28 cellular contexts compared by ENCODE assay signal in genomic region chr5:119080975-119081374, GRCh38. TPM values are rescaled to one million over a fixed set of nuclear protein-coding genes. Genes with fewer than 3 reads are reported as not detected.
DNase-seq lines count a peak whose midpoint lies in the region; ATAC-seq and TF ChIP-seq lines count a peak whose summit lies in the region.
"Had no signal": no experiment of that assay in that cellular context is flagged by ENCODE, and none has a peak within 500 bp of the region (broad histone marks: within the 10 kb centered on the region; RNA-seq: fewer than 3 reads in every experiment).

No MANE protein-coding gene starts in this region.

- intact Hi-C loops in CD8-positive, alpha-beta T cell (cut with DNase I, micrococcal nuclease), result no loop called here

- peaks cover 6% of the 10 kb centered on the region for H3K9me3 Mint-ChIP-seq in CD8-positive, alpha-beta T cell

- H3K27me3 ChIP-seq in HUES48 (ENCODE audit: control insufficient read depth, insufficient read depth, low read length), result no peaks in the 10 kb centered on the region
- H3K27me3 ChIP-seq in iPS-20b (ENCODE audit: insufficient read depth, low read length), result no peaks in the 10 kb centered on the region
- no peaks in the 10 kb centered on the region for H3K27me3 ChIP-seq in CD8-positive, alpha-beta T cell (ENCODE audit: insufficient read depth, low read length)
- H3K27me3 ChIP-seq: sigmoid colon, testis had no signal

- no peak for ATAC-seq in CD8-positive, alpha-beta T cell
- ATAC-seq: activated CD8-positive, alpha-beta memory T cell treated with anti-CD3 and anti-CD28 coated beads, Interleukin-2, amount 10 ng/mL, durations not matched to agents 7 days and 5 days; esophagus mucosa; left colon; psoas muscle had no signal

- POLR2A ChIA-PET in CD8-positive, alpha-beta T cell (lab: Charles Lee), result interaction anchor here (0.9 to 1.0 kb wide), 2 partner anchors 9 to 11 kb away, joined by 3 to 4 read pairs; no protein-coding TSS in a partner anchor

- H3K9ac ChIP-seq in HUES48 (ENCODE audit: low read depth, low read length) (0 out of 2 replicates have a peak overlapping the region, but pooled peaks have one; percentile 62), iPS-20b (ENCODE audit: low read depth, low read length) (peak overlapping the region; percentile 74; the same call in 1 of the 2 replicates)

- H3K27me3 Mint-ChIP-seq in CD8-positive, alpha-beta T cell (ENCODE audit: low read depth), result no peaks in the 10 kb centered on the region
- H3K27me3 Mint-ChIP-seq: activated CD8-positive, alpha-beta memory T cell treated with anti-CD3 and anti-CD28 coated beads, Interleukin-2, amount 10 ng/mL, durations not matched to agents 7 days and 5 days had no signal

- H3K36me3 ChIP-seq in HUES48 (ENCODE audit: control insufficient read depth, insufficient read depth, low read length), result no peaks in the 10 kb centered on the region; the same call in 1 of the 2 replicates
- H3K36me3 ChIP-seq in iPS-20b (ENCODE audit: insufficient read depth, low read depth, low read length), result peaks cover 6% of the 10 kb centered on the region; the same call in 1 of the 2 replicates
- no peaks in the 10 kb centered on the region for H3K36me3 ChIP-seq in CD8-positive, alpha-beta T cell (ENCODE audit: insufficient read depth, low read length)
- H3K36me3 ChIP-seq: sigmoid colon, WERI-Rb-1 had no signal

- DNase-seq in AG10803 (ENCODE audit: low read depth) (peak; percentile 28), GM20000 (ENCODE audit: low spot score) (no peak), DMS153 treated with DMSO at 0.1 percent for 48 hours (lab: John Stamatoyannopoulos, UW; ENCODE audit: unreplicated experiment) (no peak), DMS53 (lab: John Stamatoyannopoulos, UW) (no peak)
- DNase-seq in CD8-positive, alpha-beta T cell, result no peak
- DNase-seq: activated CD4-positive, alpha-beta T cell treated with anti-CD3 and anti-CD28 coated beads, Interleukin-2, amount 50 U/mL, for 1 hour; activated CD8-positive, alpha-beta memory T cell treated with anti-CD3 and anti-CD28 coated beads, Interleukin-2, amount 10 ng/mL, durations not matched to agents 7 days and 5 days; activated naive CD4-positive, alpha-beta T cell treated with anti-CD3 and anti-CD28 coated beads, Interleukin-2, amount 50 U/mL, for 16 hours; C1 segment of cervical spinal cord; caudate nucleus; cortex of kidney; left colon; mesenchymal stem cell; NCI-H1048; NCI-H1930; NCI-H2227 treated with DMSO at 0.1 percent for 48 hours; NCI-H526 treated with DMSO at 0.1 percent for 48 hours; nucleus accumbens; psoas muscle; sigmoid colon; stimulated activated naive CD4-positive, alpha-beta T cell treated with Interleukin-2 at 50 U/mL for 16 hours; testis; WERI-Rb-1 had no signal

- no peak overlapping the region for H3K27ac Mint-ChIP-seq in CD8-positive, alpha-beta T cell
- H3K27ac Mint-ChIP-seq: activated CD8-positive, alpha-beta memory T cell treated with anti-CD3 and anti-CD28 coated beads, Interleukin-2, amount 10 ng/mL, durations not matched to agents 7 days and 5 days had no signal

- H3K4me3 ChIP-seq in AG10803 (ENCODE audit: low read length) (no peak overlapping the region), HUES48 (ENCODE audit: low read depth, low read length) (no peak overlapping the region), iPS-20b (ENCODE audit: low read length) (no peak overlapping the region)
- no peak overlapping the region for H3K4me3 ChIP-seq in CD8-positive, alpha-beta T cell (ENCODE audit: low read depth, low read length)
- H3K4me3 ChIP-seq: psoas muscle, sigmoid colon, testis had no signal

- peaks cover 40% of the 10 kb centered on the region for H3K4me1 Mint-ChIP-seq in CD8-positive, alpha-beta T cell (ENCODE audit: low read depth)

- peaks cover 5% of the 10 kb centered on the region; the same call in 1 of the 2 replicates for H3K9me3 ChIP-seq in HUES48 (ENCODE audit: control insufficient read depth, insufficient read depth, low read length)
- peaks cover 4% of the 10 kb centered on the region; the same call in 1 of the 2 replicates for H3K9me3 ChIP-seq in iPS-20b (ENCODE audit: insufficient read depth, low read depth, low read length)
- no peaks in the 10 kb centered on the region for H3K9me3 ChIP-seq in CD8-positive, alpha-beta T cell (ENCODE audit: low read length)
- H3K9me3 ChIP-seq: psoas muscle, sigmoid colon, testis had no signal

- H3K36me3 Mint-ChIP-seq in CD8-positive, alpha-beta T cell, result peaks cover 27% of the 10 kb centered on the region

- peaks cover 42% of the 10 kb centered on the region for H3K4me1 ChIP-seq in HUES48 (ENCODE audit: control insufficient read depth, insufficient read depth, low read length)
- peaks cover 32% of the 10 kb centered on the region for H3K4me1 ChIP-seq in iPS-20b (ENCODE audit: insufficient read depth, low read length)
- H3K4me1 ChIP-seq in CD8-positive, alpha-beta T cell (ENCODE audit: insufficient read depth, low read length), result peaks cover 4% of the 10 kb centered on the region

- TF ChIP-seq CTCF in AG10803 (conservative IDR thresholded peaks at IDR 0.05; ENCODE audit: low read length), result no peak
- TF ChIP-seq CTCF in VCaP (conservative IDR thresholded peaks at IDR 0.05), result no peak
- no peak for TF ChIP-seq CTCF in CD8-positive, alpha-beta T cell (IDR thresholded peaks at IDR 0.05)
- no peak for TF ChIP-seq CTCF in GM20000 (IDR thresholded peaks at IDR 0.05; ENCODE audit: extremely low read depth, missing control alignments)

- CTCF ChIA-PET in CD8-positive, alpha-beta T cell (lab: Charles Lee), result interaction anchor here (1.3 kb wide), 1 partner anchor 331 kb away, joined by 3 read pairs; no protein-coding TSS in a partner anchor

- H3K4me3 Mint-ChIP-seq in CD8-positive, alpha-beta T cell, result no peak overlapping the region
- H3K4me3 Mint-ChIP-seq: activated CD8-positive, alpha-beta memory T cell treated with anti-CD3 and anti-CD28 coated beads, Interleukin-2, amount 10 ng/mL, durations not matched to agents 7 days and 5 days had no signal

- H3K27ac ChIP-seq in HUES48 (ENCODE audit: low read depth, low read length) (peak overlapping the region; percentile 99), VCaP (peak overlapping the region; percentile 17; the same call in 1 of the 2 replicates), iPS-20b (ENCODE audit: low read length) (peak overlapping the region; percentile 96)
- H3K27ac ChIP-seq in CD8-positive, alpha-beta T cell (ENCODE audit: low read depth, low read length), result no peak overlapping the region
- H3K27ac ChIP-seq: HL-60, psoas muscle, sigmoid colon, WERI-Rb-1 had no signal

RNA-seq across cellular contexts. Expression of gene DMXL1, which starts 10.1 kb away (rescaled TPM):
- 10 to 100 TPM; 28.7 to 32.4 TPM for total RNA-seq in CD8-positive, alpha-beta T cell
